ENCODE assay signal across 1 cellular context in the genomic region with DNA sequence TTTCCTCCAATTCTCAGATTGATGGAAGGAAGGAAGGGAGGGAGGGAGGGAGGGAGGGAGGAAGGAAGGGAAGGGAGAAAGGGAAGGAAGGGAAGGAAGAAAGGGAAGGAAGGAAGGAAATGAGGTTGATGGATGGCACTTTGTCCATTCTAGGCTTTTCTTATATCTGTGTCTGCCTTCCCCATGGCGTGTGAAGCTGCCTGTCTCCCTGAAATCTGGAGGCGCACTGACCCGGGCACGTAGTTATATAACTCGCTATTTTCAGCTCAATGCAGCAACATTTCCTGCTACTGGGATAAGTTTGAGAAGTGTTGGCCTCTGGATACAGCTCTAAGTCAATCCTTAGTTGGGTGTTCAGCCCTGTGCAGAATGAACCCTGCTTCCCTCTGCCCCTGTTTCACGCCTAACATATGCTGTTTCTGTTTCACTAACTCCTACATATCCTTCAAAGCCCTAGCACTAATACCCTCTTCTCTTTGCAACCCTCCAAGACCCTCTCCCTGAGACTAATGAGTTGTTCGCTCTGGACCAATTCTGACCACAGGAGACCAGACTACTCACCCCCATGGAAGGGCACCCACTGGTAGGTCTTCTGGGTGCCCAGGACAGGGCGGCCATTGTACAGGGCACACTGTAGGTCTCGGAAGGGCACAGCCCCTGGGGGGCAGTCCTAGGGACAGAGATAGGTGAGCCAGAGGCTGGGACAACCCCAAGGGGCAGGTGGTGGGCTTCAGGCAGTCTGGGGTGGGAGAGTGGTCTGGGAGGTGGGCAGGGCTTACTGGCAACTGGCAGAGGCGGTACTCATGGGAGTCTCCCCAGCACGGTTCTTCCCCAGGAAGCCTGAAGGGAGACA.
TF ChIP-seq lines count a peak whose summit lies in the region.

No MANE protein-coding gene starts in this region.

TF ChIP-seq in IMR-90, 13 proteins besides CTCF, POLR2A, EP300 and RAD21:
- TF ChIP-seq CEBPB (IDR thresholded peaks at IDR 0.05; ENCODE audit: low read depth, low read length) (no peak), FOS (IDR thresholded peaks at IDR 0.05; ENCODE audit: low read depth, low read length) (no peak), MAZ (IDR thresholded peaks at IDR 0.05; ENCODE audit: borderline replicate concordance, low read depth, low read length) (no peak), CHD1 (IDR thresholded peaks at IDR 0.05; ENCODE audit: low read depth, low read length) (no peak), RCOR1 (IDR thresholded peaks at IDR 0.05; ENCODE audit: insufficient replicate concordance, low read length) (no peak), MAFK (IDR thresholded peaks at IDR 0.05; ENCODE audit: low read depth, low read length) (no peak), MXI1 (IDR thresholded peaks at IDR 0.05; ENCODE audit: borderline replicate concordance, low read depth, low read length) (no peak), SMC3 (IDR thresholded peaks at IDR 0.05; ENCODE audit: low read depth, low read length) (no peak), NFE2L2 (IDR thresholded peaks at IDR 0.05; ENCODE audit: low read depth, low read length) (no peak)
- TF ChIP-seq, protein P1, sequence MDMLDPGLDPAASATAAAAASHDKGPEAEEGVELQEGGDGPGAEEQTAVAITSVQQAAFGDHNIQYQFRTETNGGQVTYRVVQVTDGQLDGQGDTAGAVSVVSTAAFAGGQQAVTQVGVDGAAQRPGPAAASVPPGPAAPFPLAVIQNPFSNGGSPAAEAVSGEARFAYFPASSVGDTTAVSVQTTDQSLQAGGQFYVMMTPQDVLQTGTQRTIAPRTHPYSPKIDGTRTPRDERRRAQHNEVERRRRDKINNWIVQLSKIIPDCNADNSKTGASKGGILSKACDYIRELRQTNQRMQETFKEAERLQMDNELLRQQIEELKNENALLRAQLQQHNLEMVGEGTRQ (IDR thresholded peaks at IDR 0.05; ENCODE audit: low read depth, low read length) = no peak
- TF ChIP-seq, protein P2, sequence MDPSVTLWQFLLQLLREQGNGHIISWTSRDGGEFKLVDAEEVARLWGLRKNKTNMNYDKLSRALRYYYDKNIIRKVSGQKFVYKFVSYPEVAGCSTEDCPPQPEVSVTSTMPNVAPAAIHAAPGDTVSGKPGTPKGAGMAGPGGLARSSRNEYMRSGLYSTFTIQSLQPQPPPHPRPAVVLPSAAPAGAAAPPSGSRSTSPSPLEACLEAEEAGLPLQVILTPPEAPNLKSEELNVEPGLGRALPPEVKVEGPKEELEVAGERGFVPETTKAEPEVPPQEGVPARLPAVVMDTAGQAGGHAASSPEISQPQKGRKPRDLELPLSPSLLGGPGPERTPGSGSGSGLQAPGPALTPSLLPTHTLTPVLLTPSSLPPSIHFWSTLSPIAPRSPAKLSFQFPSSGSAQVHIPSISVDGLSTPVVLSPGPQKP (IDR thresholded peaks at IDR 0.05; ENCODE audit: borderline replicate concordance, low read depth, low read length) = no peak
